31 cellular contexts compared by ENCODE assay signal in the genomic region with DNA sequence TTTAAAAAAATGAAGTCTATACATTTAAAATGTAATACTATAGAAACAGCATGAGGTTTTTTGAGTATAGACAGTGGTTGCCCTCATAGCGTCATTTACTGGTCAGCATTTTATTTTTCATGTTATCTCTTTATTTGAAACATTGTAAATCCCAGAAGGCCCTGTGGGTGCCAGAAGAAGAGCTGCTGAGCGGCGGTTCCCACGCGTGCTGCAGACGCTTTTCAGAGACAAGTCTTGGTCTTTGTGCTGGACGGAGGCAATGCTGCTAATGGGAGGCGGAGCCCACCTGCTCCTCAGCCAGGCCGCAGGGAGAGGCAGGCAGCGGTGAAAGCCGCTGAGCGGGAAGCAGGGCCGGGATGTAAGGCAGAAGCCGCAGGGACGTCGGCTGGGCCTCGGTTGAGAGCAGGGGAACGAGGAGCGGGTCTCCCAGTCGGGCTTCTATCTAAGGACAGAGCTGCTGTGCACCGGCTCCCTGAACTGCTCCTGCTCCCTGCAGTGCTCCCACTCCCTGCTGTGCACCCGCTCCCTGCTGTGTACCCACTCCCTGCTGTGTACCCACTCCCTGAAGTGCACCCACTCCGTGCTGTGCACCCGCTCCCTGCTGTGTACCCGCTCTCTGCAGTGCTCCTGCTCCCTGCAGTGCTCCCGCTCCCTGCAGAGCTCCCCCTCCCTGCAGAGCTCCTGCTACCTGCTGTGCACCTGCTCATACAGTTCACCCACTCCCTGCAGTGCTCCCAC. TPM values are rescaled to one million over a fixed set of nuclear protein-coding genes. Genes with fewer than 3 reads are reported as not detected.
DNase-seq lines count a peak whose midpoint lies in the region; ATAC-seq and TF ChIP-seq lines count a peak whose summit lies in the region.
"Had no signal": no experiment of that assay in that cellular context is flagged by ENCODE, and none has a peak within 500 bp of the region (broad histone marks: within the 10 kb centered on the region; RNA-seq: fewer than 3 reads in every experiment).

No MANE protein-coding gene starts in this region.

- H3K9me3 Mint-ChIP-seq in activated CD8-positive, alpha-beta memory T cell treated with anti-CD3 and anti-CD28 coated beads, Interleukin-2, amount 10 ng/mL, durations not matched to agents 7 days and 5 days (ENCODE audit: low read depth): peaks cover 8% of the 10 kb centered on the region
- peaks cover 10% of the 10 kb centered on the region for H3K9me3 Mint-ChIP-seq in endodermal cell

- peaks cover 7% of the 10 kb centered on the region for H3K27me3 ChIP-seq in IMR-90 (ENCODE audit: control insufficient read depth, insufficient read depth, low read length)
- no peaks in the 10 kb centered on the region for H3K27me3 ChIP-seq in endodermal cell (ENCODE audit: control insufficient read depth, insufficient read depth, low read length, poor library complexity, severe bottlenecking)
- no peaks in the 10 kb centered on the region for H3K27me3 ChIP-seq in parathyroid adenoma (ENCODE audit: control insufficient read depth, insufficient read depth, low read length)
- H3K27me3 ChIP-seq: ascending aorta; BLaER1 treated with 17β-estradiol and CSF1 and Interleukin-3, amounts not matched to agents 10 nM and 100 nM; uterus had no signal

- H2AFZ ChIP-seq in IMR-90 (replicated peaks; ENCODE audit: low read length, poor library complexity): peak overlapping the region; percentile 61
- H2AFZ ChIP-seq in parathyroid adenoma: peak overlapping the region; percentile 9

- peaks cover 2% of the 10 kb centered on the region; the same call in 1 of the 2 replicates for H3K9me3 ChIP-seq in IMR-90 (ENCODE audit: control insufficient read depth, insufficient read depth, low read length)
- H3K9me3 ChIP-seq in endodermal cell (ENCODE audit: control insufficient read depth, low read length): peaks cover 12% of the 10 kb centered on the region
- H3K9me3 ChIP-seq in parathyroid adenoma (ENCODE audit: control insufficient read depth, low read length): no peaks in the 10 kb centered on the region
- H3K9me3 ChIP-seq: Caco-2 had no signal

- H2AK9ac ChIP-seq in IMR-90 (replicated peaks; ENCODE audit: low read depth, low read length, poor library complexity): no peak overlapping the region

- H2BK5ac ChIP-seq in IMR-90 (ENCODE audit: low read depth, low read length, poor library complexity, severe bottlenecking): no peak overlapping the region

- peaks cover 38% of the 10 kb centered on the region for H3K4me1 Mint-ChIP-seq in activated CD8-positive, alpha-beta memory T cell treated with anti-CD3 and anti-CD28 coated beads, Interleukin-2, amount 10 ng/mL, durations not matched to agents 7 days and 5 days
- no peaks in the 10 kb centered on the region for H3K4me1 Mint-ChIP-seq in endodermal cell
- H3K4me1 Mint-ChIP-seq: mesothelial cell of epicardium had no signal

- no peaks in the 10 kb centered on the region for H4K20me1 ChIP-seq in IMR-90 (ENCODE audit: insufficient read depth, low read length)

- no peak overlapping the region for H3K14ac ChIP-seq in IMR-90 (replicated peaks; ENCODE audit: low read depth, low read length)

- H3K27ac ChIP-seq in IMR-90 (ENCODE audit: insufficient read depth, low read length) (no peak overlapping the region), endodermal cell (ENCODE audit: low read depth, low read length) (no peak overlapping the region), parathyroid adenoma (no peak overlapping the region)
- H3K27ac ChIP-seq: ascending aorta; BLaER1 treated with 17β-estradiol and CSF1 and Interleukin-3, amounts not matched to agents 10 nM and 100 nM; esophagus muscularis mucosa; thoracic aorta; uterus had no signal

- H2BK20ac ChIP-seq in IMR-90 (ENCODE audit: low read depth, low read length): no peak overlapping the region

- H4K91ac ChIP-seq in IMR-90 (ENCODE audit: insufficient read depth, low read depth, low read length): no peak overlapping the region

- no peak overlapping the region for H4K5ac ChIP-seq in IMR-90 (ENCODE audit: low read depth, low read length)

- no peak overlapping the region for H3K27ac Mint-ChIP-seq in activated CD8-positive, alpha-beta memory T cell treated with anti-CD3 and anti-CD28 coated beads, Interleukin-2, amount 10 ng/mL, durations not matched to agents 7 days and 5 days
- no peak overlapping the region for H3K27ac Mint-ChIP-seq in endodermal cell
- H3K27ac Mint-ChIP-seq: activated CD8-positive, alpha-beta T cell treated with anti-CD3 and anti-CD28 coated beads for 36 hours; activated naive CD8-positive, alpha-beta T cell; mesothelial cell of epicardium; naive B cell; T-helper 17 cell had no signal

- H4K8ac ChIP-seq in IMR-90 (ENCODE audit: low read depth in 2 of 2, low read length in 2 of 2): no peak overlapping the region

- no peaks in the 10 kb centered on the region for H3K4me1 ChIP-seq in IMR-90 (ENCODE audit: control insufficient read depth, insufficient read depth, low read length)
- no peaks in the 10 kb centered on the region for H3K4me1 ChIP-seq in endodermal cell (ENCODE audit: control insufficient read depth, insufficient read depth, low read length)
- H3K4me1 ChIP-seq in parathyroid adenoma: no peaks in the 10 kb centered on the region
- H3K4me1 ChIP-seq: ascending aorta, Caco-2, uterus had no signal

- no peak for TF ChIP-seq CTCF in IMR-90 (conservative IDR thresholded peaks at IDR 0.05; ENCODE audit: low read depth, low read length)
- TF ChIP-seq CTCF in endodermal cell (conservative IDR thresholded peaks at IDR 0.05): no peak
- no peak for TF ChIP-seq CTCF in parathyroid adenoma (IDR thresholded peaks at IDR 0.05)

- in situ Hi-C loops in IMR-90 (cut with MboI; ENCODE audit: low sequenced_read_pairs): loop anchor here (10.0 kb wide), 1 partner anchor 416 kb away; no protein-coding TSS in a partner anchor

- H3K4me2 ChIP-seq in IMR-90 (ENCODE audit: low read depth, low read length): no peak overlapping the region
- no peak overlapping the region for H3K4me2 ChIP-seq in parathyroid adenoma (ENCODE audit: low read length)

- no peak for ATAC-seq in activated CD8-positive, alpha-beta memory T cell treated with anti-CD3 and anti-CD28 coated beads, Interleukin-2, amount 10 ng/mL, durations not matched to agents 7 days and 5 days
- ATAC-seq in IMR-90 (ENCODE audit: low read depth) (no peak), GM21737 (IDR thresholded peaks at IDR 0.05; ENCODE audit: unreplicated experiment) (no peak)
- ATAC-seq: activated CD8-positive, alpha-beta T cell treated with anti-CD3 and anti-CD28 coated beads for 36 hours; left ventricle myocardium superior; SK-N-SH treated with all-trans-retinoic acid at 6 μM for 48 hours; T-helper 17 cell had no signal

- no peak overlapping the region for H3K56ac ChIP-seq in IMR-90 (ENCODE audit: extremely low read depth, insufficient read depth, low read length)

- no peak overlapping the region for H3K4ac ChIP-seq in IMR-90 (ENCODE audit: low read depth, low read length)

- H3K23ac ChIP-seq in IMR-90 (ENCODE audit: low read depth, low read length): no peak overlapping the region

- H3K9ac ChIP-seq in IMR-90 (ENCODE audit: low read depth, low read length): no peak overlapping the region
- no peak overlapping the region for H3K9ac ChIP-seq in endodermal cell (ENCODE audit: extremely low read depth, low read length, poor library complexity, severe bottlenecking)
- no peak overlapping the region for H3K9ac ChIP-seq in parathyroid adenoma
- H3K9ac ChIP-seq: BLaER1 treated with 17β-estradiol and CSF1 and Interleukin-3, amounts not matched to agents 10 nM and 100 nM had no signal

- H3K79me2 ChIP-seq in parathyroid adenoma: no peaks in the 10 kb centered on the region

- H3K36me3 Mint-ChIP-seq in activated CD8-positive, alpha-beta memory T cell treated with anti-CD3 and anti-CD28 coated beads, Interleukin-2, amount 10 ng/mL, durations not matched to agents 7 days and 5 days: peaks cover 30% of the 10 kb centered on the region
- peaks cover 22% of the 10 kb centered on the region for H3K36me3 Mint-ChIP-seq in endodermal cell (ENCODE audit: low read depth)

- TF ChIP-seq POLR2A in IMR-90 (IDR thresholded peaks at IDR 0.05; ENCODE audit: low read depth, low read length): no peak

- H3K18ac ChIP-seq in IMR-90 (ENCODE audit: low read depth, low read length): no peak overlapping the region

- H2BK120ac ChIP-seq in IMR-90 (ENCODE audit: low read depth, low read length): no peak overlapping the region

- CTCF ChIA-PET in activated CD8-positive, alpha-beta memory T cell treated with anti-CD3 and anti-CD28 coated beads, Interleukin-2, amount 10 ng/mL, durations not matched to agents 7 days and 5 days (lab: Charles Lee): no interaction called here
- CTCF ChIA-PET in IMR-90 (lab: Yijun Ruan, JAX): no interaction called here

- no TSS peak for BruUV-seq in IMR-90 (replicated peaks; lab: Mats Ljungman, UMichigan)

- H2AK5ac ChIP-seq in IMR-90 (ENCODE audit: low read depth, low read length): no peak overlapping the region

- H3K36me3 ChIP-seq in IMR-90 (ENCODE audit: control insufficient read depth, insufficient read depth, low read length) (peaks cover under 1% of the 10 kb centered on the region; the same call in 1 of the 2 replicates), endodermal cell (ENCODE audit: control insufficient read depth, insufficient read depth, low read length) (peaks cover 13% of the 10 kb centered on the region), parathyroid adenoma (ENCODE audit: control insufficient read depth, insufficient read depth, low read length) (no peaks in the 10 kb centered on the region)
- H3K36me3 ChIP-seq: uterus had no signal

- POLR2A ChIA-PET in IMR-90 (lab: Charles Lee; ENCODE audit: unreplicated experiment): no interaction called here

- H2BK15ac ChIP-seq in IMR-90 (ENCODE audit: low read depth, low read length): no peak overlapping the region

- peaks cover 11% of the 10 kb centered on the region for H3K27me3 Mint-ChIP-seq in activated CD8-positive, alpha-beta memory T cell treated with anti-CD3 and anti-CD28 coated beads, Interleukin-2, amount 10 ng/mL, durations not matched to agents 7 days and 5 days
- H3K27me3 Mint-ChIP-seq in endodermal cell (ENCODE audit: insufficient read depth): peaks cover 9% of the 10 kb centered on the region
- H3K27me3 Mint-ChIP-seq: activated CD8-positive, alpha-beta T cell treated with anti-CD3 and anti-CD28 coated beads for 36 hours; activated naive CD8-positive, alpha-beta T cell; T-helper 17 cell had no signal

- dilution Hi-C loops in IMR-90 (cut with HindIII; ENCODE audit: low sequenced_read_pairs, unreplicated experiment): no loop called here

- H3K9me1 ChIP-seq in IMR-90 (ENCODE audit: insufficient read depth, low read length): no peaks in the 10 kb centered on the region; the same call in 1 of the 2 replicates

- intact Hi-C loops in IMR-90 (cut with micrococcal nuclease): no loop called here

- peaks cover 0 to under 1% of the 10 kb centered on the region in 2 experiments; a peak in 2 of 4 replicates for H3K79me1 ChIP-seq in IMR-90 (ENCODE audit: low read depth in 1 of 2, low read length in 2 of 2)

- no peak overlapping the region for H3K4me3 ChIP-seq in IMR-90 (ENCODE audit: insufficient read depth, low read depth, low read length)
- no peak overlapping the region for H3K4me3 ChIP-seq in endodermal cell (ENCODE audit: low read length)
- no peak overlapping the region for H3K4me3 ChIP-seq in parathyroid adenoma (ENCODE audit: low read depth, low read length)
- H3K4me3 ChIP-seq: ascending aorta; BLaER1 treated with 17β-estradiol and CSF1 and Interleukin-3, amounts not matched to agents 10 nM and 100 nM; esophagus muscularis mucosa; thoracic aorta; uterus had no signal

- TF ChIP-seq RAD21 in IMR-90 (IDR thresholded peaks at IDR 0.05; ENCODE audit: low read length): no peak

- DNase-seq in activated CD8-positive, alpha-beta memory T cell treated with anti-CD3 and anti-CD28 coated beads for 24 hours: peak; percentile 30
- no peak for DNase-seq in activated CD8-positive, alpha-beta memory T cell treated with anti-CD3 and anti-CD28 coated beads, Interleukin-2, amount 10 ng/mL, durations not matched to agents 7 days and 5 days
- DNase-seq in IMR-90 (no peak), endodermal cell (peak; percentile 75), OCI-M1 (lab: John Stamatoyannopoulos, UW) (no peak), NK-92 (lab: John Stamatoyannopoulos, UW; ENCODE audit: unreplicated experiment) (no peak)
- DNase-seq: activated CD4-positive, alpha-beta T cell treated with anti-CD3 and anti-CD28 coated beads for 1 hour; activated CD8-positive, alpha-beta T cell treated with anti-CD3 and anti-CD28 coated beads for 36 hours; activated effector memory CD4-positive, alpha-beta T cell treated with Interleukin-2 at 50 U/mL for 16 hours; Caco-2; caudate nucleus; cortex of kidney; foreskin melanocyte; left ventricle myocardium superior; MV-4-11; naive B cell; NCI-H2029; NCI-H510A treated with DMSO at 0.1 percent for 48 hours; nucleus accumbens; stimulated activated naive CD4-positive, alpha-beta T cell; T-helper 17 cell; uterus had no signal

- WGBS in IMR-90 (ENCODE audit: extremely low coverage in 2 of 2, insufficient read length in 1 of 2), 2 experiments: 30% methylated on average over 21 of the region's 26 CpGs; no CpG with 5 or more reads in 1 of the 2 experiments
- WGBS in endodermal cell (ENCODE audit: insufficient coverage in 1 of 2, insufficient read length in 1 of 2), 2 experiments: 66 to 68% methylated on average over 15 to 26 of the region's 26 CpGs

- no peak overlapping the region for H3K4me3 Mint-ChIP-seq in activated CD8-positive, alpha-beta memory T cell treated with anti-CD3 and anti-CD28 coated beads, Interleukin-2, amount 10 ng/mL, durations not matched to agents 7 days and 5 days
- H3K4me3 Mint-ChIP-seq in endodermal cell: no peak overlapping the region
- H3K4me3 Mint-ChIP-seq: activated CD8-positive, alpha-beta T cell treated with anti-CD3 and anti-CD28 coated beads for 36 hours; activated naive CD8-positive, alpha-beta T cell; mesothelial cell of epicardium; naive B cell; T-helper 17 cell had no signal

RNA-seq across cellular contexts. Expression of gene TMEM18, which starts 16.6 kb away (rescaled TPM):
- 10 to 100 TPM; 22.1 to 25.6 TPM for total RNA-seq in activated CD8-positive, alpha-beta memory T cell treated with anti-CD3 and anti-CD28 coated beads, Interleukin-2, amount 10 ng/mL, durations not matched to agents 7 days and 5 days
- 15.2 and 21.9 TPM in 2 replicates for total RNA-seq in IMR-90 (2012; rRNA removed)
- polyA plus RNA-seq in IMR-90 (2012; rRNA removed): 25.3 and 30.2 TPM in 2 replicates
- 11.8 and 21.2 TPM in 2 replicates for polyA plus RNA-seq in IMR-90 (2012; cell fraction: cytosol; rRNA removed)
- polyA plus RNA-seq in IMR-90 (2012; cell fraction: nucleus; rRNA removed; ENCODE audit: low replicate concordance): 32.2 and 46.9 TPM in 2 replicates
- 10 to 100 TPM; 19.9 to 20.1 TPM for total RNA-seq in endodermal cell
- 28.9 TPM for polyA plus RNA-seq in endodermal cell (2013, experiment 1 of 2)
- polyA plus RNA-seq in endodermal cell (2013, experiment 2 of 2): 25.7 TPM

Comparison
In these comparisons a context has a peak if more than half of its experiments do, and no peak if none do; other contexts are left out.
1. DNase-seq: peak in activated CD8-positive, alpha-beta memory T cell treated with anti-CD3 and anti-CD28 coated beads for 24 hours (single experiment) and endodermal cell (single experiment); none in activated CD8-positive, alpha-beta memory T cell treated with anti-CD3 and anti-CD28 coated beads, Interleukin-2, amount 10 ng/mL, durations not matched to agents 7 days and 5 days (single experiment), IMR-90 (single experiment), OCI-M1 (single experiment) and NK-92 (single experiment).